ENCODE assay signal across 8 cellular contexts in genomic region chr14:89618821-89619551, GRCh38.
DNase-seq lines count a peak whose midpoint lies in the region; ATAC-seq and TF ChIP-seq lines count a peak whose summit lies in the region.

No MANE protein-coding gene starts in this region.

- intact Hi-C loops in Caco-2 (cut with micrococcal nuclease; ENCODE audit: unreplicated experiment) (loop anchor here (5.0 kb wide), 1 partner anchor 202 kb away; the partner anchor contains the start of gene FOXN3), PC-3 (cut with micrococcal nuclease) (loop anchor here (2.0 to 10.0 kb wide), 3 partner anchors 146 to 298 kb away; partner anchors contain the start of gene FOXN3)

- DNase-seq in Caco-2 (peak; percentile 48 to 76), PC-3 (peak; percentile 58), fibroblast of pulmonary artery (ENCODE audit: low read depth) (peak; percentile 73)
- DNase-seq in activated T-helper 1 cell treated with anti-CD3 and anti-CD28 coated beads, Interleukin-2, amount 50 U/mL, for 16 hours (ENCODE audit: low read depth in 1 of 2, low spot score in 1 of 2) = peak; percentile 31 to 50
- DNase-seq in naive thymus-derived CD8-positive, alpha-beta T cell = peak; percentile 50 to 84 (median 70)

- peak overlapping the region; percentile 69 for H3K4me3 Mint-ChIP-seq in Caco-2 (ENCODE audit: unreplicated experiment)
- peak overlapping the region; percentile 82 to 98 (median 95) for H3K4me3 Mint-ChIP-seq in naive thymus-derived CD8-positive, alpha-beta T cell

- no peaks in the 10 kb centered on the region for H3K79me2 ChIP-seq in PC-3 (ENCODE audit: low read length)

- BruUV-seq in Caco-2 (replicated peaks; lab: Mats Ljungman, UMichigan) (no TSS peak), PC-3 (replicated peaks; lab: Mats Ljungman, UMichigan) (no TSS peak)

- peak overlapping the region; percentile 64 for H3K9ac ChIP-seq in PC-3 (ENCODE audit: low read length)
- H3K9ac ChIP-seq in subcutaneous abdominal adipose tissue (ENCODE audit: low read length in 5 of 5) = peak overlapping the region; percentile 50 to 89 (median 81)

- CTCF ChIA-PET in Caco-2 (lab: Charles Lee) (interaction anchor here (0.6 kb wide), 1 partner anchor 499 kb away, joined by 3 read pairs; no protein-coding TSS in a partner anchor), PC-3 (lab: Charles Lee) (interaction anchor here (0.6 kb wide), 1 partner anchor 29 kb away, joined by 3 read pairs; no protein-coding TSS in a partner anchor)

- peak overlapping the region; percentile 94 for H2AFZ ChIP-seq in PC-3 (ENCODE audit: low read length)

- TF ChIP-seq CTCF in Caco-2 (IDR thresholded peaks at IDR 0.05; ENCODE audit: insufficient read depth in 1 of 2, low read depth in 1 of 2, low read length in 1 of 2, severe bottlenecking in 1 of 2, unreplicated experiment in 1 of 2) (no peak), PC-3 (conservative IDR thresholded peaks at IDR 0.05; ENCODE audit: low read depth, low read length) (no peak), fibroblast of pulmonary artery (IDR thresholded peaks at IDR 0.05; ENCODE audit: low read length, missing control alignments) (no peak)

- no peak overlapping the region for H3K27ac Mint-ChIP-seq in Caco-2 (ENCODE audit: unreplicated experiment)
- H3K27ac Mint-ChIP-seq in naive thymus-derived CD8-positive, alpha-beta T cell = peak overlapping the region; percentile 86 to 99 (median 97)

- H3F3A ChIP-seq in PC-3 (ENCODE audit: low read length, unreplicated experiment) = no peaks in the 10 kb centered on the region

- no peaks in the 10 kb centered on the region for H3K9me3 ChIP-seq in Caco-2
- H3K9me3 ChIP-seq in PC-3 (ENCODE audit: low read length) = no peaks in the 10 kb centered on the region
- no peaks in the 10 kb centered on the region for H3K9me3 ChIP-seq in subcutaneous abdominal adipose tissue (ENCODE audit: control insufficient read depth in 5 of 5, low read length in 5 of 5)

- H3K27me3 ChIP-seq in Caco-2 (replicated peaks; ENCODE audit: control insufficient read depth, insufficient read depth, low read length) (no peaks in the 10 kb centered on the region), PC-3 (ENCODE audit: low read length) (no peaks in the 10 kb centered on the region), subcutaneous abdominal adipose tissue (ENCODE audit: control insufficient read depth in 5 of 5, insufficient read depth in 4 of 5, low read length in 5 of 5) (no peaks in the 10 kb centered on the region)

- H3K36me3 ChIP-seq in Caco-2 (ENCODE audit: control insufficient read depth, insufficient read depth, low read length) (no peaks in the 10 kb centered on the region), PC-3 (ENCODE audit: low read depth, low read length) (no peaks in the 10 kb centered on the region), subcutaneous abdominal adipose tissue (ENCODE audit: control insufficient read depth in 5 of 5, insufficient read depth in 5 of 5, low read length in 5 of 5) (no peaks in the 10 kb centered on the region)

- peak overlapping the region; percentile 80 for H3K4me3 ChIP-seq in Caco-2 (ENCODE audit: low read depth, low read length)
- peak overlapping the region; percentile 79 for H3K4me3 ChIP-seq in PC-3 (ENCODE audit: low read length)
- peak overlapping the region; percentile 81 for H3K4me3 ChIP-seq in fibroblast of pulmonary artery (replicated peaks; ENCODE audit: low read depth, low read length)
- peak overlapping the region; percentile 90 to 94 (median 91) for H3K4me3 ChIP-seq in subcutaneous abdominal adipose tissue (ENCODE audit: low read depth in 1 of 5, low read length in 5 of 5)

- H3K36me3 Mint-ChIP-seq in Caco-2 (ENCODE audit: insufficient read depth, unreplicated experiment) = no peaks in the 10 kb centered on the region
- peaks cover 0 to 5% (median 0%) of the 10 kb centered on the region in 3 donors for H3K36me3 Mint-ChIP-seq in naive thymus-derived CD8-positive, alpha-beta T cell

- H3K9me2 ChIP-seq in PC-3 (replicated peaks; ENCODE audit: low read length) = no peaks in the 10 kb centered on the region

- H4K20me1 ChIP-seq in PC-3 (ENCODE audit: low read length) = no peaks in the 10 kb centered on the region

- H3K4me1 ChIP-seq in Caco-2 (no peaks in the 10 kb centered on the region; the same call in 1 of the 2 replicates), PC-3 (ENCODE audit: insufficient read depth, low read length) (0 out of 2 replicates have a peak, but pooled peaks cover 4% of the 10 kb centered on the region), subcutaneous abdominal adipose tissue (ENCODE audit: control insufficient read depth in 5 of 5, insufficient read depth in 5 of 5, low read length in 5 of 5) (peaks cover 0 to 39% (median 33%) of the 10 kb centered on the region in 5 donors)

- H3K9me3 Mint-ChIP-seq in Caco-2 (ENCODE audit: unreplicated experiment) = no peaks in the 10 kb centered on the region
- H3K9me3 Mint-ChIP-seq in naive thymus-derived CD8-positive, alpha-beta T cell = no peaks in the 10 kb centered on the region

- POLR2A ChIA-PET in Caco-2 (lab: Charles Lee) = interaction anchor here (0.5 kb wide), 1 partner anchor 52 kb away, joined by 4 read pairs; no protein-coding TSS in a partner anchor
- POLR2A ChIA-PET in PC-3 (lab: Charles Lee; ENCODE audit: unreplicated experiment) = no interaction called here
- POLR2A ChIA-PET in naive thymus-derived CD8-positive, alpha-beta T cell (lab: Charles Lee) = interaction anchor here (0.7 to 4.7 kb wide), 18 partner anchors 12 to 466 kb away, joined by 3 to 81 read pairs (median 5); no protein-coding TSS in a partner anchor

- H3K27me3 Mint-ChIP-seq in Caco-2 (ENCODE audit: insufficient read depth, unreplicated experiment) = no peaks in the 10 kb centered on the region
- no peaks in the 10 kb centered on the region for H3K27me3 Mint-ChIP-seq in naive thymus-derived CD8-positive, alpha-beta T cell

- ATAC-seq in GM19455 (IDR thresholded peaks at IDR 0.05; ENCODE audit: unreplicated experiment) = peak; percentile 68
- ATAC-seq in HG03565 (IDR thresholded peaks at IDR 0.05; ENCODE audit: unreplicated experiment) = peak; percentile 53
- peak; percentile 83 for ATAC-seq in PC-3
- ATAC-seq in naive thymus-derived CD8-positive, alpha-beta T cell = peak; percentile 65 to 67

- H3K27ac ChIP-seq in PC-3 (ENCODE audit: low read length) = no peak overlapping the region
- peak overlapping the region; percentile 89 for H3K27ac ChIP-seq in subcutaneous abdominal adipose tissue (ENCODE audit: low read depth, low read length)

- peak overlapping the region; percentile 93 for H3K4me2 ChIP-seq in PC-3 (ENCODE audit: low read length)

- H3K4me1 Mint-ChIP-seq in Caco-2 (ENCODE audit: low read depth, unreplicated experiment) = no peaks in the 10 kb centered on the region
- H3K4me1 Mint-ChIP-seq in naive thymus-derived CD8-positive, alpha-beta T cell = peaks cover 25 to 74% (median 67%) of the 10 kb centered on the region in 4 donors
